Comparison of ENCODE assay signal across 2 cellular contexts in genomic region chr10:33122014-33122788, GRCh38.
TF ChIP-seq lines count a peak whose summit lies in the region.

No MANE protein-coding gene starts in this region.

TF ChIP-seq in HEK293, 187 proteins besides CTCF, POLR2A, EP300 and RAD21 (continued from another document):
- TF ChIP-seq ZNF623 (tag by site-specific recombination; IDR thresholded peaks at IDR 0.05) (no peak), SCRT1 (tag by site-specific recombination; IDR thresholded peaks at IDR 0.05; ENCODE audit: borderline replicate concordance) (0 out of 2 replicates have a peak, but pooled peaks have one; percentile 10), ZBTB44 (tag by site-specific recombination; IDR thresholded peaks at IDR 0.05) (peak; percentile 49; the same call in 1 of the 2 replicates)

TF ChIP-seq in WTC11, 78 proteins besides CTCF, POLR2A, EP300 and RAD21 (continued from another document):
- TF ChIP-seq FOXP4 (CRISPR knock-in tag; IDR thresholded peaks at IDR 0.05) = no peak
- TF ChIP-seq ZNF121 (CRISPR knock-in tag; IDR thresholded peaks at IDR 0.05) = no peak
- TF ChIP-seq IRF1 (CRISPR knock-in tag; IDR thresholded peaks at IDR 0.05) = no peak
- TF ChIP-seq HMGA2 (CRISPR knock-in tag; IDR thresholded peaks at IDR 0.05) = no peak
- TF ChIP-seq ZNF532 (CRISPR knock-in tag; IDR thresholded peaks at IDR 0.05; ENCODE audit: borderline replicate concordance) = no peak
- no peak for TF ChIP-seq ESRRA (CRISPR knock-in tag; IDR thresholded peaks at IDR 0.05; ENCODE audit: borderline replicate concordance)
- TF ChIP-seq PREB (CRISPR knock-in tag; IDR thresholded peaks at IDR 0.05; ENCODE audit: borderline replicate concordance) = no peak
